Comparison of ENCODE assay signal across 8 cellular contexts in the genomic region with DNA sequence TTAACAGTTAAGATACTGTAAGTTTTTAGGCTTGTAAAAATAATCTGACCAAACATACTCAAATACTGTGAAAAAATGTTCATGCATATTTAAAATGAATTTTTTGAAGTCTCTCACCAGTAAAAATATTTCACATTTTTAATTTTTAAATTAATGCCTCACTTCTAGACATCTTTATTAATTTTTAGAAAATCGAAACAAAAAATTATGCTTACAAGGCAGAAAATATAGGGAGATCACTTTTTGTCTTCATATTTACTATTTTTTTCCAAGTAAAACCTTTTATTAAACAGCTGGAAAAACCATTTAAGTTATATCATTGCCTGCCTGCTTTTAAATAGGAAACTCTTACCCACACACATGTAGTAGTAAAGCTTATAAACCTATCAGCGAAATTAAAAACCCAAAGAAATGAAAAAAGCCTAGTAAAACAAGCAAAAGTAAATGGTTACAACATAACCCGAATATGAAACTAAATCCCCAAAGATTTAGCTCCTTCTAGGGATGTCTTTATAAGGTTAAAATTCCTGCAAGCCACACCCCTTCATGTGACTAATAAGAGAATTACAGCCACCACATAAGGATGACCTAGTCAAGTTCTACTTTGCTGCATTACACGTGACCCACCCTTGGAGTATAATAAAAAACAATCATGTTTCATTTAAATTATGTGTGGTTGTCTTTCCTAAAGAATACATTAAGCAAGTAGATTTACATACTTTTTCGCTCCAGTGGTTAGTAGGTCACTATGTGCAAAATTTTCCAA.
DNase-seq lines count a peak whose midpoint lies in the region; TF ChIP-seq lines count a peak whose summit lies in the region.
"Not testable (repeated sequence)": the region's sequence is repeated elsewhere in the genome, so short reads cannot be mapped to it uniquely, and the experiment has no call there.

No MANE protein-coding gene starts in this region.

- not testable (repeated sequence) for H3K4me3 ChIP-seq in BJ (ENCODE audit: low read depth, low read length); retinal pigment epithelial cell (ENCODE audit: low read length)

- not testable (repeated sequence) for H3K27me3 ChIP-seq in BJ (ENCODE audit: control insufficient read depth, insufficient read depth, low read length)

- POLR2A ChIA-PET in BJ (lab: Charles Lee), result not testable (repeated sequence)

- H3K36me3 ChIP-seq in BJ (ENCODE audit: control insufficient read depth, insufficient read depth, low read length), result not testable (repeated sequence)

- CTCF ChIA-PET in BJ (lab: Yijun Ruan, JAX), result interaction anchor here (1.1 kb wide), 1 partner anchor 12 kb away, joined by 3 read pairs; no protein-coding TSS in a partner anchor

- TF ChIP-seq CTCF in BJ (IDR thresholded peaks at IDR 0.05; ENCODE audit: insufficient read depth, low read depth, low read length); retinal pigment epithelial cell (conservative IDR thresholded peaks at IDR 0.05; ENCODE audit: low read depth, low read length): not testable (repeated sequence)

- peak; percentile 95 for DNase-seq in A172 (ENCODE audit: low spot score)
- peak; percentile 26 for DNase-seq in BJ (ENCODE audit: low read depth)
- DNase-seq in HCEC 1CT, result peak; percentile 82
- DNase-seq in NCI-H460 (ENCODE audit: extremely low read depth, low read depth), result peak; percentile 9
- peak; percentile 86 for DNase-seq in amniotic epithelial cell (ENCODE audit: low read depth)
- DNase-seq in dedifferentiated amniotic fluid mesenchymal stem cell (ENCODE audit: extremely low spot score), result peak; percentile 83
- DNase-seq in glomerular visceral epithelial cell (ENCODE audit: extremely low spot score), result peak; percentile 46
- peak; percentile 40 for DNase-seq in retinal pigment epithelial cell (ENCODE audit: low read depth)

Comparison
In these comparisons a context has a peak if more than half of its experiments do, and no peak if none do; other contexts are left out.
1. DNase-seq: peak in every context shown above with its lines; median percentile 95 in A172; 86 in amniotic epithelial cell; 83 in dedifferentiated amniotic fluid mesenchymal stem cell; 82 in HCEC 1CT; 46 in glomerular visceral epithelial cell; 40 in retinal pigment epithelial cell; 26 in BJ; 9 in NCI-H460.